Comparison of ENCODE assay signal across 9 cellular contexts in the genomic region with DNA sequence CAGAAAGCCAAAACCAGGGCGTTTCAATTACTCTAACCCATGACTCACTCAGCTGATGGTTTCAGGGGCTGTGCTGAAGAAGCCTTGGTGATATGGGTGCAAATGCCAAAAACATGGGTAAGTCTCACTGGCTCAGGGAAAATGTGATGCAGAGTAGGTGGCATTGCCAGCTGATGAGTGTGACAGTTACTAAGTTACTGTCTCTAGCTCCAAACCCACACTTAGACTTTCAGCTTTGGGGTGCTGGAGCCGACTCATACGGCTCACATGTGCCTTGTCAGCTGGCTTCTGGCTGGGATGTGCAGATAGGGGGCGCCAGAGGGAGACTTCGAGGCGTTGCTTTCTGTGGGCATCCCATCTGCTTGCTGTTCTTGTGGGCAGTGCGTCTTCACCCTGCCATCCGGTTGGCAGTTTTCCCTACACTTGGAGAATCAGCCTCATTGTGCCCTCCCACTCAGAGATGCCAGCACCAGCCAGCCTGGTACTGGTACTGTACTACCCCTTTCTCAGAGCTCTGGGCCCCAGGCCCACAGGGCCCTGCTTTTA. TPM values are rescaled to one million over a fixed set of nuclear protein-coding genes. Genes with fewer than 3 reads are reported as not detected.
DNase-seq lines count a peak whose midpoint lies in the region; ATAC-seq and TF ChIP-seq lines count a peak whose summit lies in the region.
"Had no signal": no experiment of that assay in that cellular context is flagged by ENCODE, and none has a peak within 500 bp of the region (broad histone marks: within the 10 kb centered on the region; RNA-seq: fewer than 3 reads in every experiment).

No MANE protein-coding gene starts in this region.

- no peak overlapping the region for H3K4ac ChIP-seq in neuronal stem cell (ENCODE audit: low read length)

- POLR2A ChIA-PET in RWPE1 (lab: Yijun Ruan, JAX; ENCODE audit: low non-redundant PET), result no interaction called here

- H3K18ac ChIP-seq in neuronal stem cell (ENCODE audit: low read length), result no peak overlapping the region

- H3K9me3 ChIP-seq in neuronal stem cell (replicated peaks in 1 of 2; ENCODE audit: control insufficient read depth in 2 of 2, insufficient read depth in 1 of 2, low read depth in 1 of 2, low read length in 2 of 2), result no peaks in the 10 kb centered on the region
- no peaks in the 10 kb centered on the region for H3K9me3 ChIP-seq in aorta (ENCODE audit: control insufficient read depth, low read length)

- H3K27me3 Mint-ChIP-seq in activated CD4-positive, alpha-beta T cell treated with anti-CD3 and anti-CD28 coated beads, Interleukin-2, amount 10 ng/mL, durations not matched to agents 24 days and 14 days, result peaks cover 45% of the 10 kb centered on the region
- H3K27me3 Mint-ChIP-seq in endothelial cell (ENCODE audit: unreplicated experiment), result no peaks in the 10 kb centered on the region

- no peak overlapping the region for H2BK15ac ChIP-seq in neuronal stem cell (ENCODE audit: low read length)

- no peak overlapping the region for H2AFZ ChIP-seq in neuronal stem cell (ENCODE audit: low read length)

- no peak overlapping the region for H3K4me2 ChIP-seq in neuronal stem cell (ENCODE audit: insufficient read depth, low read length, poor library complexity, severe bottlenecking)

- no peak overlapping the region for H4K8ac ChIP-seq in neuronal stem cell (ENCODE audit: low read depth, low read length)

- H2BK12ac ChIP-seq in neuronal stem cell (ENCODE audit: low read length), result no peak overlapping the region

- H3K79me1 ChIP-seq in neuronal stem cell (ENCODE audit: low read depth, low read length), result no peaks in the 10 kb centered on the region

- no peak overlapping the region for H3K9ac ChIP-seq in neuronal stem cell (ENCODE audit: low read depth, low read length, poor library complexity)

- H2BK5ac ChIP-seq in neuronal stem cell (ENCODE audit: low read length), result no peak overlapping the region

- H3K36me3 Mint-ChIP-seq in activated CD4-positive, alpha-beta T cell treated with anti-CD3 and anti-CD28 coated beads, Interleukin-2, amount 10 ng/mL, durations not matched to agents 24 days and 14 days (ENCODE audit: low read depth), result no peaks in the 10 kb centered on the region
- no peaks in the 10 kb centered on the region for H3K36me3 Mint-ChIP-seq in endothelial cell (ENCODE audit: low read depth, unreplicated experiment)

- H3K36me3 ChIP-seq in neuronal stem cell (replicated peaks in 1 of 2; ENCODE audit: control insufficient read depth in 2 of 2, insufficient read depth in 2 of 2, low read length in 2 of 2) (no peaks in the 10 kb centered on the region), aorta (ENCODE audit: control insufficient read depth in 1 of 2, insufficient read depth in 2 of 2, low read length in 1 of 2) (no peaks in the 10 kb centered on the region)

- DNase-seq in EL (peak; percentile 62), endothelial cell (ENCODE audit: low spot score) (peak; percentile 81), neuronal stem cell (ENCODE audit: low spot score) (peak; percentile 56), aorta (peak; percentile 75 to 89), RWPE1 (ENCODE audit: low spot score) (no peak)
- peak; percentile 92 for DNase-seq in activated CD4-positive, alpha-beta T cell treated with anti-CD3 and anti-CD28 coated beads, Interleukin-2, amount 10 ng/mL, durations not matched to agents 24 days and 14 days

- H4K91ac ChIP-seq in neuronal stem cell (ENCODE audit: low read depth, low read length, poor library complexity), result no peak overlapping the region

- WGBS in neuronal stem cell (ENCODE audit: extremely low coverage in 2 of 2, insufficient read length in 2 of 2, insufficient replicate concordance in 1 of 2), 2 donors, result no CpG with 5 or more reads among the region's 8 CpGs
- 13 to 15% methylated on average over 8 of the region's 8 CpGs for WGBS in aorta, 2 donors

- H3K27me3 ChIP-seq in neuronal stem cell (ENCODE audit: control insufficient read depth in 3 of 3, insufficient read depth in 3 of 3, low read depth in 1 of 3, low read length in 3 of 3), result peaks cover 0 to 4% (median 0%) of the 10 kb centered on the region in 3 experiments
- H3K27me3 ChIP-seq in aorta (ENCODE audit: control insufficient read depth in 1 of 2, insufficient read depth in 2 of 2, low read length in 1 of 2), result no peaks in the 10 kb centered on the region

- H3K9me3 Mint-ChIP-seq in activated CD4-positive, alpha-beta T cell treated with anti-CD3 and anti-CD28 coated beads, Interleukin-2, amount 10 ng/mL, durations not matched to agents 24 days and 14 days, result peaks cover 3% of the 10 kb centered on the region
- H3K9me3 Mint-ChIP-seq in endothelial cell (ENCODE audit: unreplicated experiment), result no peaks in the 10 kb centered on the region

- CTCF ChIA-PET in RWPE1 (lab: Yijun Ruan, JAX), result interaction anchor here (0.5 to 1.6 kb wide), 5 partner anchors 10 to 219 kb away, joined by 3 to 4 read pairs (median 3); no protein-coding TSS in a partner anchor

- no peak overlapping the region for H2BK120ac ChIP-seq in neuronal stem cell (ENCODE audit: low read depth, low read length)

- no peak overlapping the region for H3K23ac ChIP-seq in neuronal stem cell (ENCODE audit: low read depth, low read length, poor library complexity)

- H3K27ac Mint-ChIP-seq in activated CD4-positive, alpha-beta T cell treated with anti-CD3 and anti-CD28 coated beads, Interleukin-2, amount 10 ng/mL, durations not matched to agents 24 days and 14 days, result no peak overlapping the region
- H3K27ac Mint-ChIP-seq in endothelial cell (ENCODE audit: unreplicated experiment), result no peak overlapping the region

- H3K4me1 Mint-ChIP-seq in activated CD4-positive, alpha-beta T cell treated with anti-CD3 and anti-CD28 coated beads, Interleukin-2, amount 10 ng/mL, durations not matched to agents 24 days and 14 days, result peaks cover 12% of the 10 kb centered on the region
- peaks cover 3% of the 10 kb centered on the region for H3K4me1 Mint-ChIP-seq in endothelial cell (ENCODE audit: unreplicated experiment)

- intact Hi-C loops in activated CD4-positive, alpha-beta T cell treated with anti-CD3 and anti-CD28 coated beads, Interleukin-2, amount 10 ng/mL, durations not matched to agents 24 days and 14 days (cut with micrococcal nuclease), result loop anchor here (1.0 to 2.0 kb wide), 2 partner anchors 22 to 57 kb away; no protein-coding TSS in a partner anchor
- intact Hi-C loops in aorta (cut with DNase I), result no loop called here

- no peak overlapping the region for H3K27ac ChIP-seq in neuronal stem cell (replicated peaks; ENCODE audit: low read length)
- H3K27ac ChIP-seq in aorta (ENCODE audit: low read depth in 1 of 2, low read length in 2 of 2), result peak overlapping the region in 1 of 2 donors; percentile 20
- no peak overlapping the region for H3K27ac ChIP-seq in RWPE1
- H3K27ac ChIP-seq: SK-N-MC had no signal

- ATAC-seq in aorta (ENCODE audit: low FRiP score) (no peak), HG02981 (IDR thresholded peaks at IDR 0.05; ENCODE audit: unreplicated experiment) (no peak)

- no peak overlapping the region for H3K4me3 ChIP-seq in neuronal stem cell (ENCODE audit: low read length in 2 of 2)
- H3K4me3 ChIP-seq in aorta (ENCODE audit: low read length in 2 of 2), result no peak overlapping the region
- H3K4me3 ChIP-seq: SK-N-MC had no signal

- H3K4me3 Mint-ChIP-seq in activated CD4-positive, alpha-beta T cell treated with anti-CD3 and anti-CD28 coated beads, Interleukin-2, amount 10 ng/mL, durations not matched to agents 24 days and 14 days, result no peak overlapping the region
- H3K4me3 Mint-ChIP-seq in endothelial cell (ENCODE audit: unreplicated experiment), result no peak overlapping the region

- H3K4me1 ChIP-seq in neuronal stem cell (ENCODE audit: control insufficient read depth in 2 of 2, insufficient read depth in 1 of 2, low read depth in 1 of 2, low read length in 2 of 2) (no peaks in the 10 kb centered on the region), aorta (ENCODE audit: control insufficient read depth in 1 of 2, insufficient read depth in 2 of 2, low read length in 2 of 2) (peaks cover 0 to 7% of the 10 kb centered on the region in 2 donors)

- TF ChIP-seq CTCF in LNCAP (IDR thresholded peaks at IDR 0.05) (peak; percentile 46), endothelial cell (IDR thresholded peaks at IDR 0.05; ENCODE audit: unreplicated experiment) (peak; percentile 79), RWPE1 (conservative IDR thresholded peaks at IDR 0.05; ENCODE audit: low read depth) (no peak; the same call in 1 of the 2 replicates)

- H3K14ac ChIP-seq in neuronal stem cell (ENCODE audit: low read length), result no peak overlapping the region

- H2AK5ac ChIP-seq in neuronal stem cell (ENCODE audit: low read depth, low read length), result no peak overlapping the region

RNA-seq across cellular contexts. Expression of a gene that starts 11.1 kb away (rescaled TPM):
- total RNA-seq in activated CD4-positive, alpha-beta T cell treated with anti-CD3 and anti-CD28 coated beads, Interleukin-2, amount 10 ng/mL, durations not matched to agents 24 days and 14 days, result 12.3 and 15.8 TPM in 2 replicates
- total RNA-seq in endothelial cell (ENCODE audit: unreplicated experiment) (not detected), aorta (10 to 100 TPM in 1 of 2 donors, 1 to 10 TPM in 1; 8.7 to 17.3 TPM)
- 0.24 TPM for polyA plus RNA-seq in neuronal stem cell (2013, experiment 1 of 2)
- 0.18 TPM for polyA plus RNA-seq in neuronal stem cell (2013, experiment 2 of 2)
- 100 to 1,000 TPM in 1 of 2 donors, 10 to 100 TPM in 1; 82.6 to 110 TPM for polyA plus RNA-seq in aorta

RNA-seq across cellular contexts. Expression of a gene that starts 30.2 kb away (rescaled TPM):
- not detected in 2 replicates for total RNA-seq in activated CD4-positive, alpha-beta T cell treated with anti-CD3 and anti-CD28 coated beads, Interleukin-2, amount 10 ng/mL, durations not matched to agents 24 days and 14 days
- 1.5 TPM for total RNA-seq in endothelial cell (ENCODE audit: unreplicated experiment)
- 0.07 TPM for polyA plus RNA-seq in neuronal stem cell (2013, experiment 1 of 2)
- polyA plus RNA-seq in neuronal stem cell (2013, experiment 2 of 2), result 0.07 TPM
- under 1 TPM; 0.12 to 0.71 TPM for total RNA-seq in aorta
- under 1 TPM in 1 of 2 donors, not detected in 1; 0.20 TPM for polyA plus RNA-seq in aorta

RNA-seq across cellular contexts. Expression of a gene that starts 52.5 kb away (rescaled TPM):
- total RNA-seq in activated CD4-positive, alpha-beta T cell treated with anti-CD3 and anti-CD28 coated beads, Interleukin-2, amount 10 ng/mL, durations not matched to agents 24 days and 14 days, result 0.44 and 0.64 TPM in 2 replicates
- total RNA-seq in endothelial cell (ENCODE audit: unreplicated experiment) (not detected), aorta (under 1 TPM; 0.39 to 0.45 TPM)
- 0.06 TPM for polyA plus RNA-seq in neuronal stem cell (2013, experiment 1 of 2)
- 0.08 TPM for polyA plus RNA-seq in neuronal stem cell (2013, experiment 2 of 2)
- polyA plus RNA-seq in aorta, result 1 to 10 TPM; 2.1 to 3.2 TPM
